Comparison of ENCODE assay signal across 8 cellular contexts in genomic region chr19:1172353-1173159, GRCh38. TPM values are rescaled to one million over a fixed set of nuclear protein-coding genes. Genes with fewer than 3 reads are reported as not detected.
DNase-seq lines count a peak whose midpoint lies in the region; ATAC-seq and TF ChIP-seq lines count a peak whose summit lies in the region.

No MANE protein-coding gene starts in this region.

- DNase-seq in AG04450 (ENCODE audit: low read depth, low spot score) (no peak), head of caudate nucleus (peak in 39 of 42 donors; percentile 14 to 81 (median 53)), ovary (peak in 2 of 5 donors; percentile 61 to 70), mucosa of gallbladder (ENCODE audit: low spot score) (no peak)
- no peak for DNase-seq in activated naive CD4-positive, alpha-beta T cell treated with anti-CD3 and anti-CD28 coated beads, Interleukin-2, amount 50 U/mL, for 72 hours (ENCODE audit: low spot score in 2 of 2)

- TF ChIP-seq EP300 in ovary (IDR thresholded peaks at IDR 0.05): no peak

- H3K9me3 Mint-ChIP-seq in activated naive CD4-positive, alpha-beta T cell treated with anti-CD3 and anti-CD28 coated beads, Interleukin-2, amount 50 U/mL, for 72 hours: no peaks in the 10 kb centered on the region

- H3K4me3 ChIP-seq in AG04450 (ENCODE audit: low read depth, low read length): peak overlapping the region; percentile 92
- H3K4me3 ChIP-seq in HUES48 (ENCODE audit: low read depth, low read length): peak overlapping the region; percentile 89
- H3K4me3 ChIP-seq in ovary: peak overlapping the region; percentile 73

- TF ChIP-seq CTCF in AG04450 (IDR thresholded peaks at IDR 0.05; ENCODE audit: low read depth, low read length) (no peak), ovary (IDR thresholded peaks at IDR 0.05) (no peak)

- H3K27ac ChIP-seq in AG04450 (ENCODE audit: low read depth, low read length) (peak overlapping the region; percentile 83), HUES48 (ENCODE audit: low read depth, low read length) (peak overlapping the region; percentile 84), ovary (peak overlapping the region; percentile 85 to 93)

- H3K4me1 ChIP-seq in HUES48 (ENCODE audit: control insufficient read depth, insufficient read depth, low read length) (peaks cover 8% of the 10 kb centered on the region; the same call in 1 of the 2 replicates), ovary (ENCODE audit: insufficient read depth) (peaks cover 27% of the 10 kb centered on the region)

- H3K36me3 ChIP-seq in HUES48 (ENCODE audit: control insufficient read depth, insufficient read depth, low read length) (no peaks in the 10 kb centered on the region), ovary (no peaks in the 10 kb centered on the region)

- POLR2A ChIA-PET in AG04450 (lab: Yijun Ruan, JAX): interaction anchor here (0.6 to 0.7 kb wide), 3 partner anchors 81 to 270 kb away, joined by 3 to 9 read pairs (median 6); no protein-coding TSS in a partner anchor

- 8 to 11% (median 8%) methylated on average over 34 to 36 of the region's 36 CpGs for WGBS in ovary, 3 donors

- CTCF ChIA-PET in AG04450 (lab: Charles Lee): interaction anchor here (1.5 kb wide), 1 partner anchor 59 kb away, joined by 5 read pairs; no protein-coding TSS in a partner anchor

- intact Hi-C loops in head of caudate nucleus (cut with DNase I) (no loop called here), ovary (cut with DNase I) (loop anchor here in 1 of 4 donors (5.0 kb wide), 1 partner anchor 70 kb away; the partner anchor contains the start of gene GPX4)

- H3K27me3 ChIP-seq in AG04450 (ENCODE audit: control insufficient read depth, insufficient read depth, low read length) (no peaks in the 10 kb centered on the region), HUES48 (ENCODE audit: control insufficient read depth, insufficient read depth, low read length) (no peaks in the 10 kb centered on the region), ovary (no peaks in the 10 kb centered on the region)

- H3K36me3 Mint-ChIP-seq in activated naive CD4-positive, alpha-beta T cell treated with anti-CD3 and anti-CD28 coated beads, Interleukin-2, amount 50 U/mL, for 72 hours: peaks cover 0 to 15% of the 10 kb centered on the region in 2 donors

- H3K9me3 ChIP-seq in AG04450 (ENCODE audit: control insufficient read depth, insufficient read depth, low read length): peaks cover 12% of the 10 kb centered on the region
- no peaks in the 10 kb centered on the region for H3K9me3 ChIP-seq in HUES48 (ENCODE audit: control insufficient read depth, insufficient read depth, low read length)
- H3K9me3 ChIP-seq in ovary: no peaks in the 10 kb centered on the region

- H3K27ac Mint-ChIP-seq in activated naive CD4-positive, alpha-beta T cell treated with anti-CD3 and anti-CD28 coated beads, Interleukin-2, amount 50 U/mL, for 72 hours: peak overlapping the region; percentile 90 to 98

- ATAC-seq in activated naive CD4-positive, alpha-beta T cell treated with anti-CD3 and anti-CD28 coated beads, Interleukin-2, amount 50 U/mL, for 72 hours: no peak
- no peak for ATAC-seq in GM18907 (IDR thresholded peaks at IDR 0.05; ENCODE audit: unreplicated experiment)
- ATAC-seq in GM21447 (IDR thresholded peaks at IDR 0.05; ENCODE audit: unreplicated experiment): no peak

- TF ChIP-seq POLR2A in ovary (IDR thresholded peaks at IDR 0.05): no peak

- H3K9ac ChIP-seq in HUES48 (ENCODE audit: low read depth, low read length): no peak overlapping the region

RNA-seq across cellular contexts. Expression of gene SBNO2, which starts 1.5 kb away (rescaled TPM):
- polyA plus RNA-seq in AG04450 (2011; rRNA removed): 9.9 and 14.2 TPM in 2 replicates
- polyA minus RNA-seq in AG04450 (2011; rRNA and poly(A)+ RNA removed): 25.9 and 28.8 TPM in 2 replicates
- 100 to 1,000 TPM; 113 to 144 TPM for total RNA-seq in activated naive CD4-positive, alpha-beta T cell treated with anti-CD3 and anti-CD28 coated beads, Interleukin-2, amount 50 U/mL, for 72 hours
- 10 to 100 TPM; 20.7 to 92.6 (median 62.4) TPM for total RNA-seq in ovary
- polyA plus RNA-seq in ovary: 10 to 100 TPM in 1 of 2 donors, 1 to 10 TPM in 1; 6.1 to 36.7 TPM
- total RNA-seq in mucosa of gallbladder: 64.1 TPM

RNA-seq across cellular contexts. Expression of gene STK11, which starts 33.0 kb away (rescaled TPM):
- polyA plus RNA-seq in AG04450 (2011; rRNA removed): 24.6 and 26.6 TPM in 2 replicates
- polyA minus RNA-seq in AG04450 (2011; rRNA and poly(A)+ RNA removed): 45.2 and 55.6 TPM in 2 replicates
- 10 to 100 TPM; 73.1 to 86.4 TPM for total RNA-seq in activated naive CD4-positive, alpha-beta T cell treated with anti-CD3 and anti-CD28 coated beads, Interleukin-2, amount 50 U/mL, for 72 hours
- 10 to 100 TPM; 38.7 to 71.2 (median 54.2) TPM for total RNA-seq in ovary
- 10 to 100 TPM; 36.9 to 57.4 TPM for polyA plus RNA-seq in ovary
- total RNA-seq in mucosa of gallbladder: 72.2 TPM

Comparison
In these comparisons a context has a peak if more than half of its experiments do, and no peak if none do; other contexts are left out.
1. DNase-seq: peak in head of caudate nucleus (39 of 42); none in AG04450 (single experiment), activated naive CD4-positive, alpha-beta T cell treated with anti-CD3 and anti-CD28 coated beads, Interleukin-2, amount 50 U/mL, for 72 hours (0 of 2) and mucosa of gallbladder (single experiment).
2. Peak in every context shown above with its lines, with median percentiles within 50 percentile points of each other: H3K27ac ChIP-seq and H3K4me3 ChIP-seq.